In genomic region chr5:133252133-133252480, GRCh38 we compare ENCODE assay signal across 14 cellular contexts.
A peak's percentile ranks its signal among the peaks of the same experiment; 100 is the strongest.
DNase-seq lines count a peak whose midpoint lies in the region; ATAC-seq, FAIRE-seq and TF ChIP-seq lines count a peak whose summit lies in the region.
"Had no signal": no experiment of that assay in that cellular context is flagged by ENCODE, and none has a peak within 500 bp of the region (broad histone marks: within the 10 kb centered on the region; RNA-seq: fewer than 3 reads in every experiment).

No MANE protein-coding gene starts in this region.

- no peak for ATAC-seq in lower lobe of right lung
- no peak for ATAC-seq in GM21717 (IDR thresholded peaks at IDR 0.05; ENCODE audit: unreplicated experiment)

- intact Hi-C loops in lower lobe of right lung (cut with DNase I): no loop called here

- H3K4me2 ChIP-seq in BLaER1 treated with 17β-estradiol and CSF1 and Interleukin-3, amounts not matched to agents 10 nM and 100 nM: peak overlapping the region in 9 of 11 experiments; percentile 46 to 87 (median 81); a peak in 16 of 22 replicates

- no peaks in the 10 kb centered on the region for H3K36me3 ChIP-seq in BLaER1 treated with 17β-estradiol and CSF1 and Interleukin-3, amounts not matched to agents 10 nM and 100 nM
- H3K36me3 ChIP-seq in HUES48 (ENCODE audit: control insufficient read depth, insufficient read depth, low read length) (no peaks in the 10 kb centered on the region), lower lobe of right lung (no peaks in the 10 kb centered on the region)
- H3K36me3 ChIP-seq: SJSA1 had no signal

- peaks cover 8 to 100% (median 59%) of the 10 kb centered on the region in 10 experiments; a peak in 18 of 20 replicates for H3K4me1 ChIP-seq in BLaER1 treated with 17β-estradiol and CSF1 and Interleukin-3, amounts not matched to agents 10 nM and 100 nM
- H3K4me1 ChIP-seq in HUES48 (ENCODE audit: control insufficient read depth, insufficient read depth, low read length) (no peaks in the 10 kb centered on the region), lower lobe of right lung (no peaks in the 10 kb centered on the region)

- H3K27ac ChIP-seq in BLaER1 treated with 17β-estradiol and CSF1 and Interleukin-3, amounts not matched to agents 10 nM and 100 nM: peak overlapping the region in 3 of 11 experiments; percentile 5 to 30 (median 27); a peak in 2 of 22 replicates
- H3K27ac ChIP-seq in HUES48 (ENCODE audit: low read depth, low read length) (no peak overlapping the region), lower lobe of right lung (no peak overlapping the region)
- H3K27ac ChIP-seq: SJSA1 had no signal

- H3K9ac ChIP-seq in BLaER1 treated with 17β-estradiol and CSF1 and Interleukin-3, amounts not matched to agents 10 nM and 100 nM: peak overlapping the region in 4 of 11 experiments; percentile 4 to 23 (median 7); a peak in 2 of 22 replicates
- no peak overlapping the region for H3K9ac ChIP-seq in HUES48 (ENCODE audit: low read depth, low read length)

- no peaks in the 10 kb centered on the region for H3K9me3 ChIP-seq in BLaER1 treated with 17β-estradiol and CSF1 and Interleukin-3, amounts not matched to agents 10 nM and 100 nM (replicated peaks in 1 of 11)
- no peaks in the 10 kb centered on the region for H3K9me3 ChIP-seq in HUES48 (ENCODE audit: control insufficient read depth, insufficient read depth, low read length)
- H3K9me3 ChIP-seq in lower lobe of right lung: no peaks in the 10 kb centered on the region
- H3K9me3 ChIP-seq: SJSA1 had no signal

- no peak overlapping the region for H3K4me3 ChIP-seq in BLaER1 treated with 17β-estradiol and CSF1 and Interleukin-3, amounts not matched to agents 10 nM and 100 nM
- H3K4me3 ChIP-seq in HUES48 (ENCODE audit: low read depth, low read length): peak overlapping the region; percentile 22; the same call in 1 of the 2 replicates
- no peak overlapping the region for H3K4me3 ChIP-seq in lower lobe of right lung
- H3K4me3 ChIP-seq: SJSA1 had no signal

- no peak for FAIRE-seq in RCC 7860 (lab: Jason Lieb, UNC)
- FAIRE-seq: H54 had no signal

- peaks cover 0 to 7% (median 0%) of the 10 kb centered on the region in 11 experiments; a peak in 1 of 22 replicates for H3K27me3 ChIP-seq in BLaER1 treated with 17β-estradiol and CSF1 and Interleukin-3, amounts not matched to agents 10 nM and 100 nM
- H3K27me3 ChIP-seq in HUES48 (ENCODE audit: control insufficient read depth, insufficient read depth, low read length) (no peaks in the 10 kb centered on the region), lower lobe of right lung (ENCODE audit: low read depth) (no peaks in the 10 kb centered on the region)
- H3K27me3 ChIP-seq: SJSA1 had no signal

- no peaks in the 10 kb centered on the region for H4K20me1 ChIP-seq in BLaER1 treated with 17β-estradiol and CSF1 and Interleukin-3, amounts not matched to agents 10 nM and 100 nM

- TF ChIP-seq CTCF in lower lobe of right lung (IDR thresholded peaks at IDR 0.05): no peak

- DNase-seq in SW480 (ENCODE audit: low spot score) (peak; percentile 41), lower lobe of right lung (peak; percentile 10), RCC 7860 (ENCODE audit: low spot score) (no peak), middle frontal gyrus (ENCODE audit: extremely low spot score, low spot score) (no peak)
- DNase-seq: CD4-positive, CD25-positive, alpha-beta regulatory T cell; NCI-H1417 treated with DMSO at 0.1 percent for 48 hours; NCI-H2081 treated with DMSO at 0.1 percent for 48 hours; NCI-H774; SW 1271 had no signal

Comparison
In these comparisons a context has a peak if more than half of its experiments do, and no peak if none do; other contexts are left out.
1. DNase-seq: peak in SW480 (single experiment) and lower lobe of right lung (single experiment); none in RCC 7860 (single experiment) and middle frontal gyrus (single experiment).